In genomic region chr6:117008618-117009017, GRCh38 we compare ENCODE assay signal across 19 cellular contexts.
DNase-seq lines count a peak whose midpoint lies in the region; ATAC-seq and TF ChIP-seq lines count a peak whose summit lies in the region.
"Had no signal": no experiment of that assay in that cellular context is flagged by ENCODE, and none has a peak within 500 bp of the region (broad histone marks: within the 10 kb centered on the region; RNA-seq: fewer than 3 reads in every experiment).

No MANE protein-coding gene starts in this region.

- TF ChIP-seq CTCF in GM12865 (IDR thresholded peaks at IDR 0.05; ENCODE audit: insufficient read depth, low read depth, low read length, missing control alignments) = no peak

- H3K9me3 ChIP-seq in MG63 = no peaks in the 10 kb centered on the region
- H3K9me3 ChIP-seq: Caco-2, prostate gland, testis had no signal

- H3K4me3 ChIP-seq in GM12865 (ENCODE audit: low read depth, low read length) = no peak overlapping the region
- H3K4me3 ChIP-seq in Jurkat, Clone E6-1 (ENCODE audit: low read length) = no peak overlapping the region
- no peak overlapping the region for H3K4me3 ChIP-seq in MG63
- H3K4me3 ChIP-seq: left lung, prostate gland, testis had no signal

- H3K36me3 ChIP-seq in MG63 = no peaks in the 10 kb centered on the region
- H3K36me3 ChIP-seq: brain microvascular endothelial cell, left lung, prostate gland had no signal

- ATAC-seq in GM19395 (IDR thresholded peaks at IDR 0.05; ENCODE audit: unreplicated experiment) (peak; percentile 91), HG02798 (IDR thresholded peaks at IDR 0.05; ENCODE audit: poor library complexity, unreplicated experiment) (peak; percentile 76), HG02973 (IDR thresholded peaks at IDR 0.05; ENCODE audit: unreplicated experiment) (no peak)
- ATAC-seq: left lung had no signal

- H3K27me3 ChIP-seq in MG63 = no peaks in the 10 kb centered on the region
- H3K27me3 ChIP-seq: brain microvascular endothelial cell, left lung, testis had no signal

- peak; percentile 57 for DNase-seq in GM12865 (ENCODE audit: low read depth)
- peak; percentile 9 for DNase-seq in Jurkat, Clone E6-1 (ENCODE audit: low read depth, low spot score)
- DNase-seq in MG63 = no peak
- no peak for DNase-seq in activated CD4-positive, alpha-beta T cell treated with anti-CD3 and anti-CD28 coated beads, Interleukin-2, amount 50 U/mL, for 1 hour
- no peak for DNase-seq in NCI-H2171 (lab: John Stamatoyannopoulos, UW)
- DNase-seq: activated CD4-positive, CD25-positive, alpha-beta regulatory T cell; activated CD8-positive, alpha-beta memory T cell treated with anti-CD3 and anti-CD28 coated beads, Interleukin-2, amount 50 U/mL, for 4 hours; activated naive CD4-positive, alpha-beta T cell treated with anti-CD3 and anti-CD28 coated beads for 36 hours; brain microvascular endothelial cell; Caco-2; left lung; NCI-H1048; stimulated activated CD4-positive, alpha-beta T cell treated with anti-CD3 and anti-CD28 coated beads, Interleukin-15, amount 100 ng/mL, for 24 hours; T-helper 1 cell; testis had no signal

Comparison
In these comparisons a context has a peak if more than half of its experiments do, and no peak if none do; other contexts are left out.
1. DNase-seq: peak in GM12865 (single experiment) and Jurkat, Clone E6-1 (single experiment); none in MG63 (single experiment), activated CD4-positive, alpha-beta T cell treated with anti-CD3 and anti-CD28 coated beads, Interleukin-2, amount 50 U/mL, for 1 hour (single experiment) and NCI-H2171 (single experiment).